8 cellular contexts compared by ENCODE assay signal in the genomic region with DNA sequence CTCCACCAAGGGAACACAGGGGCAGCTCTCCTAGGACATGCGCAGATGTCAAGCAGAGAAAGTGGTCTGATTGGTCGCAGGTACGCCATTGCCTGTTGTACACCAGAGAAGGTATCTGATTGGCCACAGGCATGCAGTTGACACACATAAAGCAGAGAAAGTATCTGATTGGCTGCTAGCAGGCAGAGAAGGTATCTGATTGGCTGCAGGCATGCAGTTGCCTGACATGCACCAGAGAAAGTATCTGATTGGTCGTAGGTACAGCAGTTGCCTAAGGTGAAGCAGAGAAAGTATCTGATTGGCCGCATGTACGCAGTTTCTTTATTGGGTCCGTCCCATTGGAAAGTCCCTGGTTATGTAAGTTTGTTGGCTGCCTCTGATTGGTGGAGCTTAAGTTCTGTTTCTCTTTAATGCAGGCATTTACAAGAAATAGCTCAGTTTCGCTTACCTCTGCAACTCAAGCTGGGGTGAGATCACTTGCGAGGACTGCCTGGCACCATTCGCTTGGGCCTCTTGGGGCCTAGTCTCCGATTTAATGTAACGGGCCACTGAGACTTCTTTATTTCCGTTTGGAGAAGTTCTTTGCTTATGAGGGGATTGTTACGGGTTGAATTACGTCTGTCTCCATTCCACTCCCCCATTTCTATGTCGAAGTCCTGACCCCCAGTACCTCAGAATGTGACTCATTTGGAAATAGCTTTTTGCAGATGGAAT.
DNase-seq lines count a peak whose midpoint lies in the region; ATAC-seq and TF ChIP-seq lines count a peak whose summit lies in the region.

No MANE protein-coding gene starts in this region.

- H3K27ac ChIP-seq in coronary artery = no peak overlapping the region

- ATAC-seq in GM21526 (IDR thresholded peaks at IDR 0.05; ENCODE audit: low FRiP score, unreplicated experiment) = peak; percentile 74
- ATAC-seq in HG02840 (IDR thresholded peaks at IDR 0.05; ENCODE audit: low FRiP score, unreplicated experiment) = no peak

- TF ChIP-seq CTCF in GM13976 (IDR thresholded peaks at IDR 0.05; ENCODE audit: borderline replicate concordance, control extremely low read depth, extremely low read depth, insufficient read depth, missing control alignments) (no peak), fibroblast of pulmonary artery (IDR thresholded peaks at IDR 0.05; ENCODE audit: low read length, missing control alignments) (no peak), coronary artery (IDR thresholded peaks at IDR 0.05) (no peak)

- peak; percentile 82 for DNase-seq in GM13976 (ENCODE audit: low spot score)
- peak; percentile 42 for DNase-seq in LHCN-M2 (ENCODE audit: low read depth)
- DNase-seq in fibroblast of pulmonary artery (ENCODE audit: low read depth) = peak; percentile 39
- DNase-seq in inferior parietal cortex (ENCODE audit: extremely low spot score) = no peak
- no peak for DNase-seq in coronary artery (ENCODE audit: low spot score)
- no peak for DNase-seq in NK-92 (lab: John Stamatoyannopoulos, UW; ENCODE audit: unreplicated experiment)

- H3K4me3 ChIP-seq in fibroblast of pulmonary artery (replicated peaks; ENCODE audit: low read depth, low read length) = no peak overlapping the region
- no peak overlapping the region for H3K4me3 ChIP-seq in coronary artery

- in situ Hi-C loops in GM13976 (cut with MboI; ENCODE audit: low sequenced_read_pairs, unreplicated experiment) = no loop called here

Comparison
In these comparisons a context has a peak if more than half of its experiments do, and no peak if none do; other contexts are left out.
1. DNase-seq: peak in GM13976 (single experiment), LHCN-M2 (single experiment) and fibroblast of pulmonary artery (single experiment); none in inferior parietal cortex (single experiment), coronary artery (single experiment) and NK-92 (single experiment).